ENCODE assay signal across 2 cellular contexts in the genomic region with DNA sequence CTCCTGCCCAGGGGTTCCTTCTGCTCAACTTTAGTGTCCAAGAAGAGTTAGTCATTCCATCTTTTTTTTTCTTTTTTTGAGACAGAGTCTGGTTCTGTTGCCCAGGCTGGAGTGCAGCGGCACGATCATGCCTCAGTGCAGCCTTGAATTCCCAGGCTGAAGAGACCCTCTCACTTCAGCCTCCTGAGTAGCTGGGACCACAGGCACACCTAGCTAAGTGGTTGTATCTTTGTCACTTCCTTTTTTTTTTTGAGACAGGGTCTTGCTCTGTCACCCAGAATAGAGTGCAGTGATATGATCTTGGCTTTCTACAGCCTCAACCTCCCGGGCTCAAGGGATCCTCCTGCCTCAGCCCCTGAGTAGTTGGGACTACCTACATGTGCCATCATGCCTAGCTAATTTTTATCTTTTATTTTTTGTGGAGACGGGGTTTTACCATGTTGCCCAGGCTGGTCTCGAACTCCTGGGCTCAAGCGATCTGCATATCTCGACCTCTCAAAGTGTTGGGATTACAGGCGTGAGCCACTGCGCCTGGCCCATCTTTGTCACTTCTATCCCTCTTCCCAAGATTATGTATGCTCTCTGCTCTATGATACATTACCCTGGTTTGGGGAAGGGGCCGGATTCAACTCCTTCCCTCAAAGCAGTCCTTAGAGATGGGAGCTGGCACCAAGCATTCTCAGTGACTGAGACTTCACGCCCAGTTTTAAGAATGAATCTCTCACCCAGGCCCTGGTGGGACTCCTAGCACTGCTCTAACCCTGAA.
TF ChIP-seq lines count a peak whose summit lies in the region.

No MANE protein-coding gene starts in this region.

TF ChIP-seq in K562, 482 proteins besides CTCF, POLR2A, EP300 and RAD21:
- TF ChIP-seq, protein P1, sequence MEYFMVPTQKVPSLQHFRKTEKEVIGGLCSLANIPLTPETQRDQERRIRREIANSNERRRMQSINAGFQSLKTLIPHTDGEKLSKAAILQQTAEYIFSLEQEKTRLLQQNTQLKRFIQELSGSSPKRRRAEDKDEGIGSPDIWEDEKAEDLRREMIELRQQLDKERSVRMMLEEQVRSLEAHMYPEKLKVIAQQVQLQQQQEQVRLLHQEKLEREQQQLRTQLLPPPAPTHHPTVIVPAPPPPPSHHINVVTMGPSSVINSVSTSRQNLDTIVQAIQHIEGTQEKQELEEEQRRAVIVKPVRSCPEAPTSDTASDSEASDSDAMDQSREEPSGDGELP (CRISPR knock-in tag; IDR thresholded peaks at IDR 0.05; ENCODE audit: borderline replicate concordance): no peak
- peak; percentile 91 for TF ChIP-seq SPI1 (IDR thresholded peaks at IDR 0.05; ENCODE audit: borderline replicate concordance, low read depth, low read length)
- 0 out of 2 replicates have a peak, but pooled peaks have one; percentile 10 for TF ChIP-seq FOXJ2 (tag; IDR thresholded peaks at IDR 0.05)
- TF ChIP-seq, protein P2, sequence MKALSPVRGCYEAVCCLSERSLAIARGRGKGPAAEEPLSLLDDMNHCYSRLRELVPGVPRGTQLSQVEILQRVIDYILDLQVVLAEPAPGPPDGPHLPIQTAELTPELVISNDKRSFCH (CRISPR knock-in tag; IDR thresholded peaks at IDR 0.05): no peak
- TF ChIP-seq, protein P2 (tag; IDR thresholded peaks at IDR 0.05): no peak
- 0 out of 2 replicates have a peak, but pooled peaks have one; percentile 32 for TF ChIP-seq ZBTB7A (IDR thresholded peaks at IDR 0.05; ENCODE audit: borderline replicate concordance, control insufficient read depth, low read depth, low read length)
- 0 out of 2 replicates have a peak, but pooled peaks have one; percentile 14 for TF ChIP-seq ZNF175 (CRISPR knock-in tag; IDR thresholded peaks at IDR 0.05; ENCODE audit: low read depth)
TF ChIP-seq in K562: peak in this region for 4.

TF ChIP-seq in SK-N-SH, 30 proteins besides CTCF, POLR2A, EP300 and RAD21:
- no peak for TF ChIP-seq ZBTB33 (IDR thresholded peaks at IDR 0.05; ENCODE audit: borderline replicate concordance, low read depth)
- TF ChIP-seq, protein P3, sequence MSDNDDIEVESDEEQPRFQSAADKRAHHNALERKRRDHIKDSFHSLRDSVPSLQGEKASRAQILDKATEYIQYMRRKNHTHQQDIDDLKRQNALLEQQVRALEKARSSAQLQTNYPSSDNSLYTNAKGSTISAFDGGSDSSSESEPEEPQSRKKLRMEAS (IDR thresholded peaks at IDR 0.05; ENCODE audit: low read depth): no peak
- no peak for TF ChIP-seq GABPA (IDR thresholded peaks at IDR 0.05; ENCODE audit: low read depth)
- TF ChIP-seq, protein P4, sequence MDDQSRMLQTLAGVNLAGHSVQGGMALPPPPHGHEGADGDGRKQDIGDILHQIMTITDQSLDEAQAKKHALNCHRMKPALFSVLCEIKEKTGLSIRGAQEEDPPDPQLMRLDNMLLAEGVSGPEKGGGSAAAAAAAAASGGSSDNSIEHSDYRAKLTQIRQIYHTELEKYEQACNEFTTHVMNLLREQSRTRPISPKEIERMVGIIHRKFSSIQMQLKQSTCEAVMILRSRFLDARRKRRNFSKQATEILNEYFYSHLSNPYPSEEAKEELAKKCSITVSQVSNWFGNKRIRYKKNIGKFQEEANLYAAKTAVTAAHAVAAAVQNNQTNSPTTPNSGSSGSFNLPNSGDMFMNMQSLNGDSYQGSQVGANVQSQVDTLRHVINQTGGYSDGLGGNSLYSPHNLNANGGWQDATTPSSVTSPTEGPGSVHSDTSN (IDR thresholded peaks at IDR 0.05): no peak
- no peak for TF ChIP-seq FOSL2 (IDR thresholded peaks at IDR 0.05; ENCODE audit: borderline replicate concordance, low read depth)
